18 cellular contexts compared by ENCODE assay signal in genomic region chr13:99416411-99417121, GRCh38.
DNase-seq lines count a peak whose midpoint lies in the region; ATAC-seq and TF ChIP-seq lines count a peak whose summit lies in the region.
"Had no signal": no experiment of that assay in that cellular context is flagged by ENCODE, and none has a peak within 500 bp of the region (broad histone marks: within the 10 kb centered on the region; RNA-seq: fewer than 3 reads in every experiment).

No MANE protein-coding gene starts in this region.

- no peak for TF ChIP-seq POLR2A in transverse colon (IDR thresholded peaks at IDR 0.05)

- H3K27ac Mint-ChIP-seq in stimulated activated naive CD8-positive, alpha-beta T cell treated with anti-CD3 and anti-CD28 coated beads, Interleukin-15, amount 100 ng/mL, for 72 hours, result peak overlapping the region in 1 of 2 donors; percentile 67
- H3K27ac Mint-ChIP-seq in activated T-cell treated with anti-CD3 and anti-CD28 coated beads, Interleukin-2, amount 50 U/mL, for 72 hours, result peak overlapping the region; percentile 73
- no peak overlapping the region for H3K27ac Mint-ChIP-seq in stimulated activated naive B cell treated with anti-CD40 and anti-IgM and Interleukin-4, amounts not matched to agents 10 μg/mL and 1 μg/mL and 100 μg/mL, for 72 hours

- WGBS in transverse colon (ENCODE audit: low coverage in 1 of 2), 2 donors, result 93% methylated on average over 23 of the region's 24 CpGs; no CpG with 5 or more reads in 1 of the 2 donors

- intact Hi-C loops in transverse colon (cut with DNase I; ENCODE audit: low total_unique reads), result no loop called here

- H3K27ac ChIP-seq in transverse colon, result no peak overlapping the region
- H3K27ac ChIP-seq: breast epithelium, dorsolateral prefrontal cortex, tibial artery had no signal

- no peaks in the 10 kb centered on the region for H3K27me3 ChIP-seq in transverse colon

- no peaks in the 10 kb centered on the region for H3K4me1 ChIP-seq in transverse colon
- H3K4me1 ChIP-seq: breast epithelium, tibial artery had no signal

- H3K9me3 Mint-ChIP-seq in stimulated activated naive CD8-positive, alpha-beta T cell treated with anti-CD3 and anti-CD28 coated beads, Interleukin-15, amount 100 ng/mL, for 72 hours, result peaks cover 6 to 8% of the 10 kb centered on the region in 2 donors
- H3K9me3 Mint-ChIP-seq in activated T-cell treated with anti-CD3 and anti-CD28 coated beads, Interleukin-2, amount 50 U/mL, for 72 hours, result peaks cover 3 to 5% of the 10 kb centered on the region in 2 donors
- peaks cover 2 to 5% of the 10 kb centered on the region in 2 donors for H3K9me3 Mint-ChIP-seq in stimulated activated naive B cell treated with anti-CD40 and anti-IgM and Interleukin-4, amounts not matched to agents 10 μg/mL and 1 μg/mL and 100 μg/mL, for 72 hours

- no peaks in the 10 kb centered on the region for H3K36me3 ChIP-seq in transverse colon
- H3K36me3 ChIP-seq: breast epithelium, tibial artery had no signal

- TF ChIP-seq CTCF in transverse colon (IDR thresholded peaks at IDR 0.05) (no peak), GM13976 (IDR thresholded peaks at IDR 0.05; ENCODE audit: borderline replicate concordance, control extremely low read depth, extremely low read depth, insufficient read depth, missing control alignments) (no peak)

- no peaks in the 10 kb centered on the region for H3K27me3 Mint-ChIP-seq in stimulated activated naive CD8-positive, alpha-beta T cell treated with anti-CD3 and anti-CD28 coated beads, Interleukin-15, amount 100 ng/mL, for 72 hours
- no peaks in the 10 kb centered on the region for H3K27me3 Mint-ChIP-seq in activated T-cell treated with anti-CD3 and anti-CD28 coated beads, Interleukin-2, amount 50 U/mL, for 72 hours (ENCODE audit: low read depth)
- no peaks in the 10 kb centered on the region for H3K27me3 Mint-ChIP-seq in stimulated activated naive B cell treated with anti-CD40 and anti-IgM and Interleukin-4, amounts not matched to agents 10 μg/mL and 1 μg/mL and 100 μg/mL, for 72 hours

- no peak overlapping the region for H3K4me3 Mint-ChIP-seq in stimulated activated naive CD8-positive, alpha-beta T cell treated with anti-CD3 and anti-CD28 coated beads, Interleukin-15, amount 100 ng/mL, for 72 hours
- no peak overlapping the region for H3K4me3 Mint-ChIP-seq in activated T-cell treated with anti-CD3 and anti-CD28 coated beads, Interleukin-2, amount 50 U/mL, for 72 hours
- H3K4me3 Mint-ChIP-seq in stimulated activated naive B cell treated with anti-CD40 and anti-IgM and Interleukin-4, amounts not matched to agents 10 μg/mL and 1 μg/mL and 100 μg/mL, for 72 hours, result peak overlapping the region in 1 of 2 donors; percentile 11
- H3K4me3 Mint-ChIP-seq: immature natural killer cell had no signal

- H3K36me3 Mint-ChIP-seq in activated T-cell treated with anti-CD3 and anti-CD28 coated beads, Interleukin-2, amount 50 U/mL, for 72 hours (ENCODE audit: insufficient read depth in 2 of 2), result peaks cover 9 to 11% of the 10 kb centered on the region in 2 donors
- peaks cover 3 to 8% of the 10 kb centered on the region in 2 donors for H3K36me3 Mint-ChIP-seq in stimulated activated naive B cell treated with anti-CD40 and anti-IgM and Interleukin-4, amounts not matched to agents 10 μg/mL and 1 μg/mL and 100 μg/mL, for 72 hours
- H3K36me3 Mint-ChIP-seq: immature natural killer cell had no signal

- H3K9me3 ChIP-seq in transverse colon, result no peaks in the 10 kb centered on the region
- H3K9me3 ChIP-seq: breast epithelium, tibial artery had no signal

- DNase-seq in stimulated activated naive CD8-positive, alpha-beta T cell treated with anti-CD3 and anti-CD28 coated beads, Interleukin-15, amount 100 ng/mL, for 72 hours, result peak in 1 of 2 donors; percentile 43
- DNase-seq in stimulated activated naive CD8-positive, alpha-beta T cell treated with anti-CD3 and anti-CD28 coated beads, Interleukin-15, Interleukin-2, amounts not matched to agents 100 U/mL and 50 U/mL, for 24 hours, result no peak
- peak in 1 of 2 donors; percentile 44 for DNase-seq in activated T-cell treated with anti-CD3 and anti-CD28 coated beads, Interleukin-2, amount 50 U/mL, for 72 hours
- peak; percentile 57 for DNase-seq in mesenteric fat pad (ENCODE audit: low spot score)
- no peak for DNase-seq in COR-L47 (lab: John Stamatoyannopoulos, UW)
- no peak for DNase-seq in stimulated activated naive B cell treated with anti-CD40 and anti-IgM and Interleukin-4, amounts not matched to agents 10 μg/mL and 1 μg/mL and 100 μg/mL, for 72 hours
- DNase-seq in transverse colon, result no peak
- no peak for DNase-seq in GM13976 (ENCODE audit: low spot score)
- DNase-seq: AML-193, DMS53, NCI-H446, right cardiac atrium had no signal

- peaks cover 22% of the 10 kb centered on the region for H3K4me1 Mint-ChIP-seq in stimulated activated naive CD8-positive, alpha-beta T cell treated with anti-CD3 and anti-CD28 coated beads, Interleukin-15, amount 100 ng/mL, for 72 hours
- peaks cover 57% of the 10 kb centered on the region for H3K4me1 Mint-ChIP-seq in activated T-cell treated with anti-CD3 and anti-CD28 coated beads, Interleukin-2, amount 50 U/mL, for 72 hours (ENCODE audit: low read depth)
- peaks cover 22 to 43% of the 10 kb centered on the region in 2 donors for H3K4me1 Mint-ChIP-seq in stimulated activated naive B cell treated with anti-CD40 and anti-IgM and Interleukin-4, amounts not matched to agents 10 μg/mL and 1 μg/mL and 100 μg/mL, for 72 hours

- TF ChIP-seq EP300 in transverse colon (IDR thresholded peaks at IDR 0.05; ENCODE audit: low read depth), result no peak

- in situ Hi-C loops in transverse colon (cut with MboI; ENCODE audit: low pct_ligation_motif_present in 1 of 4, low pct_unique_long_range_greater_than_20kb in 1 of 4, low sequenced_read_pairs in 3 of 4), result no loop called here
- in situ Hi-C loops in GM13976 (cut with MboI; ENCODE audit: low sequenced_read_pairs, unreplicated experiment), result no loop called here

- peak; percentile 32 for ATAC-seq in stimulated activated naive CD8-positive, alpha-beta T cell treated with anti-CD3 and anti-CD28 coated beads, Interleukin-15, amount 100 ng/mL, for 72 hours
- ATAC-seq in stimulated activated naive CD8-positive, alpha-beta T cell treated with anti-CD3 and anti-CD28 coated beads, Interleukin-15, Interleukin-2, amounts not matched to agents 100 U/mL and 50 U/mL, for 24 hours, result no peak
- ATAC-seq in activated T-cell treated with anti-CD3 and anti-CD28 coated beads, Interleukin-2, amount 50 U/mL, for 72 hours (replicated peaks in 1 of 2), result peak; percentile 16 to 36
- no peak for ATAC-seq in stimulated activated naive B cell treated with anti-CD40 and anti-IgM and Interleukin-4, amounts not matched to agents 10 μg/mL and 1 μg/mL and 100 μg/mL, for 72 hours (replicated peaks)
- ATAC-seq: HCT116, Right ventricle myocardium inferior had no signal

- no peak overlapping the region for H3K4me3 ChIP-seq in transverse colon
- H3K4me3 ChIP-seq: breast epithelium, dorsolateral prefrontal cortex, tibial artery had no signal

Comparison
In these comparisons a context has a peak if more than half of its experiments do, and no peak if none do; other contexts are left out.
1. ATAC-seq: peak in stimulated activated naive CD8-positive, alpha-beta T cell treated with anti-CD3 and anti-CD28 coated beads, Interleukin-15, amount 100 ng/mL, for 72 hours (single experiment) and activated T-cell treated with anti-CD3 and anti-CD28 coated beads, Interleukin-2, amount 50 U/mL, for 72 hours (2 of 2); none in stimulated activated naive CD8-positive, alpha-beta T cell treated with anti-CD3 and anti-CD28 coated beads, Interleukin-15, Interleukin-2, amounts not matched to agents 100 U/mL and 50 U/mL, for 24 hours (single experiment) and stimulated activated naive B cell treated with anti-CD40 and anti-IgM and Interleukin-4, amounts not matched to agents 10 μg/mL and 1 μg/mL and 100 μg/mL, for 72 hours (0 of 2).